In the genomic region with DNA sequence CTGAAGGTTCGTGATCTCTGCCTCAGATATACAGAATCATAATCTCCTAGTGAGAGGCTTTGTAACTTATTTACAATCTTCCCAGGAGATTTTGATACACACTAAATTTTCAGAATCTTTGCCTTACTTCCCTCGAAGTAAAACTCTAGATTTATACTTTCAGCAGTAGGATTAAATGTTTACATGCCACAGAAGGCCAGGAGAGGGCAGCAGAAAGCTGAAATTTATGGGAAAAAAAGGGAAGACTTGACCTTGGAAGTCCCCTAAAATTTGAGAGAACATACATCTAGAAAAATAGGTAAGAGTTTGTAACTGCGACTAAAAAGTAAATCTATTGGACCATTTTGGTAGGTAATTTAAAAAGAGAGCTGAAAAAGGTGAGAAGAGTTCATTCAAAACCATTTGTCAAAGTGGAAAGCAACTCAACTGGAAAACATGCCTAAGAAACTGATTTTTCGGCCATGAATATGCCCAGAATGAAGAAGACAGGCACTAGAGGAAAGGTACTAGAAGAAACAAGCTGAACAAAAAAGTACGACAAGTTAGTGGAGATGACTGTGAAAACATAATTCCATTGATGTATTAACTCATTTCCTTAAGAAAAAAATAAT, we compare ENCODE assay signal across 9 cellular contexts.
DNase-seq lines count a peak whose midpoint lies in the region; ATAC-seq, FAIRE-seq and TF ChIP-seq lines count a peak whose summit lies in the region.
"Had no signal": no experiment of that assay in that cellular context is flagged by ENCODE, and none has a peak within 500 bp of the region (broad histone marks: within the 10 kb centered on the region; RNA-seq: fewer than 3 reads in every experiment).

No MANE protein-coding gene starts in this region.

- POLR2A ChIA-PET in activated CD4-positive, alpha-beta T cell treated with anti-CD3 and anti-CD28 coated beads for 36 hours (lab: Charles Lee), result no interaction called here
- POLR2A ChIA-PET in endothelial cell of umbilical vein (lab: Charles Lee), result no interaction called here

- no peak for ATAC-seq in activated CD4-positive, alpha-beta T cell treated with anti-CD3 and anti-CD28 coated beads for 36 hours
- ATAC-seq in stimulated activated naive CD8-positive, alpha-beta T cell treated with anti-CD3 and anti-CD28 coated beads, Interleukin-15, Interleukin-2, amounts not matched to agents 100 U/mL and 50 U/mL, for 24 hours, result no peak
- no peak for ATAC-seq in GM19397 (IDR thresholded peaks at IDR 0.05; ENCODE audit: unreplicated experiment)

- H3K27ac ChIP-seq in endothelial cell of umbilical vein (ENCODE audit: insufficient read depth, low read depth, low read length), result no peak overlapping the region

- no peak for TF ChIP-seq POLR2A in endothelial cell of umbilical vein (IDR thresholded peaks at IDR 0.05; ENCODE audit: low read depth, low read length)

- peak; percentile 12 for FAIRE-seq in endothelial cell of umbilical vein (lab: Jason Lieb, UNC)

- peaks cover 3% of the 10 kb centered on the region for H3K4me1 Mint-ChIP-seq in activated CD4-positive, alpha-beta T cell treated with anti-CD3 and anti-CD28 coated beads for 36 hours

- no peaks in the 10 kb centered on the region for H4K20me1 ChIP-seq in endothelial cell of umbilical vein (replicated peaks; ENCODE audit: control insufficient read depth, extremely low read depth, insufficient read depth, low read length)

- H3K4me3 ChIP-seq in endothelial cell of umbilical vein (replicated peaks in 1 of 3; ENCODE audit: insufficient read depth in 1 of 3, low read depth in 1 of 3, low read length in 3 of 3), result no peak overlapping the region

- dilution Hi-C loops in endothelial cell of umbilical vein (cut with MboI; ENCODE audit: extremely low pct_ligation_motif_present, low sequenced_read_pairs), result no loop called here

- BruUV-seq in endothelial cell of umbilical vein (replicated peaks; lab: Mats Ljungman, UMichigan), result no TSS peak

- no peak overlapping the region for H3K4me3 Mint-ChIP-seq in activated CD4-positive, alpha-beta T cell treated with anti-CD3 and anti-CD28 coated beads for 36 hours
- H3K4me3 Mint-ChIP-seq: activated naive CD8-positive, alpha-beta T cell had no signal

- intact Hi-C loops in activated CD4-positive, alpha-beta T cell treated with anti-CD3 and anti-CD28 coated beads for 36 hours (cut with DNase I, micrococcal nuclease), result loop anchor here in 1 of 2 experiments (5.0 kb wide), 2 partner anchors 480 to 1255 kb away; no protein-coding TSS in a partner anchor
- intact Hi-C loops in endothelial cell of umbilical vein (cut with micrococcal nuclease), result loop anchor here (1.0 kb wide), 1 partner anchor 481 kb away; no protein-coding TSS in a partner anchor

- CTCF ChIA-PET in activated CD4-positive, alpha-beta T cell treated with anti-CD3 and anti-CD28 coated beads for 36 hours (lab: Charles Lee), result interaction anchor here (0.6 to 2.0 kb wide), 8 partner anchors 9 to 1843 kb away, joined by 3 to 4 read pairs (median 3); no protein-coding TSS in a partner anchor
- CTCF ChIA-PET in endothelial cell of umbilical vein (lab: Charles Lee), result interaction anchor here (1.0 kb wide), 1 partner anchor 1580 kb away, joined by 3 read pairs; no protein-coding TSS in a partner anchor

- no peaks in the 10 kb centered on the region for H3K4me1 ChIP-seq in endothelial cell of umbilical vein (ENCODE audit: control insufficient read depth, extremely low read depth, insufficient read depth, low read length)

- H3K9ac ChIP-seq in endothelial cell of umbilical vein (replicated peaks; ENCODE audit: extremely low read depth, insufficient read depth, low read length), result no peak overlapping the region

- H3K4me2 ChIP-seq in endothelial cell of umbilical vein (ENCODE audit: insufficient read depth, low read length), result no peak overlapping the region

- peak; percentile 21 to 35 for TF ChIP-seq CTCF in endothelial cell of umbilical vein (IDR thresholded peaks at IDR 0.05; ENCODE audit: extremely low read depth in 1 of 2, insufficient read depth in 1 of 2, low read depth in 1 of 2, low read length in 2 of 2)

- no peaks in the 10 kb centered on the region for H3K9me3 Mint-ChIP-seq in activated CD4-positive, alpha-beta T cell treated with anti-CD3 and anti-CD28 coated beads for 36 hours (ENCODE audit: low read depth)

- H3K9me1 ChIP-seq in endothelial cell of umbilical vein (replicated peaks; ENCODE audit: control insufficient read depth, extremely low read depth, insufficient read depth, low read length), result no peaks in the 10 kb centered on the region

- no peak overlapping the region for H2AFZ ChIP-seq in endothelial cell of umbilical vein (ENCODE audit: low read depth, low read length)

- H3K36me3 Mint-ChIP-seq in activated CD4-positive, alpha-beta T cell treated with anti-CD3 and anti-CD28 coated beads for 36 hours (ENCODE audit: low read depth), result no peaks in the 10 kb centered on the region
- H3K36me3 Mint-ChIP-seq: activated naive CD8-positive, alpha-beta T cell had no signal

- no peaks in the 10 kb centered on the region for H3K79me2 ChIP-seq in endothelial cell of umbilical vein (ENCODE audit: control insufficient read depth, insufficient read depth, low read length)

- peak; percentile 12 for DNase-seq in activated CD4-positive, alpha-beta T cell treated with anti-CD3 and anti-CD28 coated beads for 36 hours
- no peak for DNase-seq in activated CD4-positive, alpha-beta T cell treated with anti-CD3 and anti-CD28 coated beads, Interleukin-2, amount 50 U/mL, for 48 hours
- DNase-seq in NCI-H524 treated with DMSO at 0.1 percent for 48 hours (lab: John Stamatoyannopoulos, UW) (peak; percentile 16), endothelial cell of umbilical vein (ENCODE audit: low read depth, low spot score) (peak; percentile 33), putamen (ENCODE audit: low spot score) (peak; percentile 35), ecto neural progenitor cell (ENCODE audit: low spot score) (no peak)
- DNase-seq in stimulated activated naive CD8-positive, alpha-beta T cell treated with anti-CD3 and anti-CD28 coated beads, Interleukin-15, Interleukin-2, amounts not matched to agents 100 U/mL and 50 U/mL, for 24 hours, result no peak

- no peaks in the 10 kb centered on the region for H3K36me3 ChIP-seq in endothelial cell of umbilical vein (ENCODE audit: control insufficient read depth in 2 of 2, extremely low read depth in 1 of 2, insufficient read depth in 2 of 2, low read length in 2 of 2)

- H3K9me3 ChIP-seq in endothelial cell of umbilical vein (replicated peaks; ENCODE audit: control insufficient read depth, insufficient read depth, low read length), result no peaks in the 10 kb centered on the region

- no peaks in the 10 kb centered on the region for H3K27me3 ChIP-seq in endothelial cell of umbilical vein (ENCODE audit: control insufficient read depth in 2 of 2, insufficient read depth in 2 of 2, low read length in 2 of 2)

- no peaks in the 10 kb centered on the region for H3K27me3 Mint-ChIP-seq in activated CD4-positive, alpha-beta T cell treated with anti-CD3 and anti-CD28 coated beads for 36 hours
- H3K27me3 Mint-ChIP-seq: activated naive CD8-positive, alpha-beta T cell had no signal

- no peak overlapping the region for H3K27ac Mint-ChIP-seq in activated CD4-positive, alpha-beta T cell treated with anti-CD3 and anti-CD28 coated beads for 36 hours
- H3K27ac Mint-ChIP-seq: activated naive CD8-positive, alpha-beta T cell had no signal

TF ChIP-seq in endothelial cell of umbilical vein, 7 proteins besides CTCF, POLR2A, EP300 and RAD21:
- TF ChIP-seq FOS (IDR thresholded peaks at IDR 0.05; ENCODE audit: borderline replicate concordance, insufficient read depth, low read length) (no peak), EZH2 (IDR thresholded peaks at IDR 0.05; ENCODE audit: borderline replicate concordance, low read depth, low read length, severe bottlenecking) (no peak), GATA2 (IDR thresholded peaks at IDR 0.05; ENCODE audit: insufficient read depth, insufficient read length, low read depth, low read length) (no peak), POLR2AphosphoS5 (IDR thresholded peaks at IDR 0.05; ENCODE audit: insufficient read depth, low read depth, low read length) (no peak), JUN (IDR thresholded peaks at IDR 0.05; ENCODE audit: borderline replicate concordance, insufficient read depth, insufficient read length, low read depth) (no peak)
- TF ChIP-seq, protein P1, sequence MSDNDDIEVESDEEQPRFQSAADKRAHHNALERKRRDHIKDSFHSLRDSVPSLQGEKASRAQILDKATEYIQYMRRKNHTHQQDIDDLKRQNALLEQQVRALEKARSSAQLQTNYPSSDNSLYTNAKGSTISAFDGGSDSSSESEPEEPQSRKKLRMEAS (IDR thresholded peaks at IDR 0.05; ENCODE audit: insufficient read depth, insufficient read length), result no peak

Comparison
In these comparisons a context has a peak if more than half of its experiments do, and no peak if none do; other contexts are left out.
1. DNase-seq: peak in activated CD4-positive, alpha-beta T cell treated with anti-CD3 and anti-CD28 coated beads for 36 hours (single experiment), NCI-H524 treated with DMSO at 0.1 percent for 48 hours (single experiment), endothelial cell of umbilical vein (single experiment) and putamen (single experiment); none in activated CD4-positive, alpha-beta T cell treated with anti-CD3 and anti-CD28 coated beads, Interleukin-2, amount 50 U/mL, for 48 hours (0 of 2), ecto neural progenitor cell (single experiment) and stimulated activated naive CD8-positive, alpha-beta T cell treated with anti-CD3 and anti-CD28 coated beads, Interleukin-15, Interleukin-2, amounts not matched to agents 100 U/mL and 50 U/mL, for 24 hours (single experiment).